ENCODE assay signal across 25 cellular contexts in the genomic region with DNA sequence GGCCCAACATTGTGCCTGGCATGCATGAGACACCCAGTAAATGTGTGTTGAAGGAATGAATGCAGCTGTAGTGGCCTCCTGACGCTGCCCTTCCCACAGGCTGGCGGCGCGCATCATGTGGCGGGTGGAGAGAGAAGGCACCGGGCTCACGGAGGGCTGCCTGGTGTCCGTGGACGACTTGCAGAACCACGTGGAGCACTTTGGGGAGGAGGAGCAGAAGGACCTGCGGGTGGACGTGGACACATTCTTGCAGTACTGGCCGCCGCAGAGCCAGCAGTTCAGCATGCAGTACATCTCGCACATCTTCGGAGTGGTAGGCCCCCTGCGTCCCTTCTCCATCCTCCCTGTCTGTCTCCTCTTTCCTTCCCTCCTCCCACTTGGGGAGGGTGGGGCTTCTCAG. TPM values are rescaled to one million over a fixed set of nuclear protein-coding genes. Genes with fewer than 3 reads are reported as not detected.
A peak's percentile ranks its signal among the peaks of the same experiment; 100 is the strongest.
DNase-seq lines count a peak whose midpoint lies in the region; ATAC-seq, FAIRE-seq and TF ChIP-seq lines count a peak whose summit lies in the region.
"Had no signal": no experiment of that assay in that cellular context is flagged by ENCODE, and none has a peak within 500 bp of the region (broad histone marks: within the 10 kb centered on the region; RNA-seq: fewer than 3 reads in every experiment).

No MANE protein-coding gene starts in this region.

- no peak overlapping the region for H3K4me2 ChIP-seq in HepG2 (ENCODE audit: low read depth, low read length)
- H3K4me2 ChIP-seq: A549; BLaER1 treated with 17β-estradiol and CSF1 and Interleukin-3, amounts not matched to agents 10 nM and 100 nM had no signal

- in situ Hi-C loops in HepG2 (cut with HindIII; ENCODE audit: extremely low pct_ligation_motif_present, low pct_unique_long_range_greater_than_20kb): no loop called here

- no peak for TF ChIP-seq CTCF in HepG2 (CRISPR knock-in tag; IDR thresholded peaks at IDR 0.05)
- TF ChIP-seq CTCF in right lobe of liver (IDR thresholded peaks at IDR 0.05): no peak
- TF ChIP-seq CTCF in neural crest cell (conservative IDR thresholded peaks at IDR 0.05): no peak

- no peak overlapping the region for H2AFZ ChIP-seq in HepG2 (ENCODE audit: low read length)
- H2AFZ ChIP-seq: GM23248 had no signal

- no peak for DNase-seq in HepG2 (ENCODE audit: low spot score)
- no peak for DNase-seq in right lobe of liver
- DNase-seq in neural crest cell (ENCODE audit: low read depth, low spot score): no peak
- DNase-seq in NCI-H2029 (lab: John Stamatoyannopoulos, UW): no peak
- no peak for DNase-seq in SIG-M5 treated with dmso at 0.1 percent for 504 hours (lab: John Stamatoyannopoulos, UW; ENCODE audit: unreplicated experiment)
- DNase-seq: 8988T; ACHN; AML-193; BE2C; CD4-positive, alpha-beta T cell; CD8-positive, alpha-beta memory T cell; DMS 273 treated with DMSO at 0.1 percent for 48 hours; DMS79; EL; GDM1; GM23248; H9 had no signal

- H3K9me3 Mint-ChIP-seq in neural crest cell: no peaks in the 10 kb centered on the region
- H3K9me3 Mint-ChIP-seq: CD4-positive, alpha-beta T cell; CD8-positive, alpha-beta memory T cell; H9 had no signal

- no peaks in the 10 kb centered on the region for H4K20me1 ChIP-seq in HepG2 (ENCODE audit: insufficient read depth, low read length)
- H4K20me1 ChIP-seq: BLaER1 treated with 17β-estradiol and CSF1 and Interleukin-3, amounts not matched to agents 10 nM and 100 nM had no signal

- H3K4me1 ChIP-seq in HepG2 (ENCODE audit: insufficient read depth, low read length) (peaks cover 5% of the 10 kb centered on the region), right lobe of liver (no peaks in the 10 kb centered on the region)
- H3K4me1 ChIP-seq: A549, BE2C had no signal

- H3K4me1 Mint-ChIP-seq in neural crest cell: peaks cover 30% of the 10 kb centered on the region

- TF ChIP-seq POLR2A in HepG2 (IDR thresholded peaks at IDR 0.05; ENCODE audit: insufficient read depth in 1 of 2, low read depth in 2 of 2, low read length in 2 of 2) (no peak), right lobe of liver (IDR thresholded peaks at IDR 0.05) (no peak)

- H3K27me3 ChIP-seq in HepG2 (ENCODE audit: control insufficient read depth in 1 of 2, insufficient read depth in 2 of 2, low read length in 2 of 2) (peaks cover 0 to 16% of the 10 kb centered on the region in 2 experiments; a peak in 2 of 5 replicates), right lobe of liver (no peaks in the 10 kb centered on the region)
- H3K27me3 ChIP-seq: BE2C; BLaER1 treated with 17β-estradiol and CSF1 and Interleukin-3, amounts not matched to agents 10 nM and 100 nM had no signal

- intact Hi-C loops in HepG2 (cut with micrococcal nuclease; ENCODE audit: unreplicated experiment) (no loop called here), right lobe of liver (cut with DNase I) (no loop called here)

- H3K36me3 ChIP-seq in HepG2 (replicated peaks in 1 of 2; ENCODE audit: control insufficient read depth in 1 of 2, insufficient read depth in 2 of 2, low read length in 2 of 2) (no peaks in the 10 kb centered on the region), right lobe of liver (no peaks in the 10 kb centered on the region)
- H3K36me3 ChIP-seq: BE2C; BLaER1 treated with 17β-estradiol and CSF1 and Interleukin-3, amounts not matched to agents 10 nM and 100 nM had no signal

- H3K4me3 ChIP-seq in HepG2 (replicated peaks in 1 of 3; ENCODE audit: insufficient read depth in 1 of 3, low read depth in 2 of 3, low read length in 3 of 3) (no peak overlapping the region), right lobe of liver (no peak overlapping the region)
- H3K4me3 ChIP-seq: A549; BLaER1 treated with 17β-estradiol and CSF1 and Interleukin-3, amounts not matched to agents 10 nM and 100 nM; GM12878; GM23248 had no signal

- POLR2A ChIA-PET in HepG2 (lab: Yijun Ruan, JAX): no interaction called here

- H3K27ac ChIP-seq in HepG2 (ENCODE audit: extremely low read length, insufficient read depth, low read length) (no peak overlapping the region), right lobe of liver (no peak overlapping the region)
- H3K27ac ChIP-seq: A549; BLaER1 treated with 17β-estradiol and CSF1 and Interleukin-3, amounts not matched to agents 10 nM and 100 nM; GM23248 had no signal

- H3K4me3 Mint-ChIP-seq in neural crest cell: no peak overlapping the region
- H3K4me3 Mint-ChIP-seq: CD14-positive monocyte; CD4-positive, alpha-beta T cell; CD8-positive, alpha-beta memory T cell; H9 had no signal

- ATAC-seq in HepG2: no peak
- no peak for ATAC-seq in right lobe of liver
- ATAC-seq: A549, GM12878, HCT116 had no signal

- WGBS in HepG2 (ENCODE audit: low lambda C conversion rate): 56% methylated on average over 16 of the region's 17 CpGs
- 97% methylated on average over 7 of the region's 17 CpGs for WGBS in right lobe of liver (ENCODE audit: insufficient coverage, low coverage, low lambda C conversion rate, missing lambda C conversion rate)

- no TSS peak for BruUV-seq in HepG2 (replicated peaks; lab: Mats Ljungman, UMichigan)

- no peak overlapping the region for H3K9ac ChIP-seq in HepG2 (ENCODE audit: insufficient read depth, low read depth, low read length)
- H3K9ac ChIP-seq: BLaER1 treated with 17β-estradiol and CSF1 and Interleukin-3, amounts not matched to agents 10 nM and 100 nM; GM23248 had no signal

- TF ChIP-seq EP300 in HepG2 (IDR thresholded peaks at IDR 0.05; ENCODE audit: low read depth in 2 of 2, low read length in 2 of 2) (no peak), HepG2 (CRISPR knock-in tag; IDR thresholded peaks at IDR 0.05; ENCODE audit: borderline replicate concordance) (no peak)

- TF ChIP-seq RAD21 in HepG2 (CRISPR knock-in tag; IDR thresholded peaks at IDR 0.05): no peak

- no peaks in the 10 kb centered on the region for H3K36me3 Mint-ChIP-seq in neural crest cell (ENCODE audit: low read depth)
- H3K36me3 Mint-ChIP-seq: CD14-positive monocyte; CD8-positive, alpha-beta memory T cell had no signal

- H3K27ac Mint-ChIP-seq in neural crest cell (ENCODE audit: unreplicated experiment): peak overlapping the region; percentile 62
- H3K27ac Mint-ChIP-seq: CD4-positive, alpha-beta T cell; CD8-positive, alpha-beta memory T cell had no signal

- H3K79me2 ChIP-seq in HepG2 (ENCODE audit: insufficient read depth, low read length): no peaks in the 10 kb centered on the region

- no peaks in the 10 kb centered on the region for H3K9me3 ChIP-seq in HepG2 (ENCODE audit: low read length)
- no peaks in the 10 kb centered on the region for H3K9me3 ChIP-seq in right lobe of liver
- H3K9me3 ChIP-seq: A549; BE2C; BLaER1 treated with 17β-estradiol and CSF1 and Interleukin-3, amounts not matched to agents 10 nM and 100 nM had no signal

- no peak for FAIRE-seq in HepG2 (lab: Jason Lieb, UNC)
- FAIRE-seq: A549, D721Med, GM12878, GM19239 had no signal

- CTCF ChIA-PET in HepG2 (lab: Yijun Ruan, JAX; ENCODE audit: low intra/inter-chr PET ratio, low total read pairs): no interaction called here

- no peaks in the 10 kb centered on the region for H3K27me3 Mint-ChIP-seq in neural crest cell (ENCODE audit: low read depth)
- H3K27me3 Mint-ChIP-seq: CD4-positive, alpha-beta T cell had no signal

RNA-seq across cellular contexts. Expression of a gene that starts 20.1 kb away (rescaled TPM):
- total RNA-seq in HepG2 (2016; rRNA removed; fragmentation: Illumina TruSeq; extraction: Trizol): not detected in 2 replicates
- total RNA-seq in HepG2 (2016; cell fraction: cytosol; rRNA removed; fragmentation: Illumina TruSeq; extraction: Trizol; ENCODE audit: low read depth): not detected in 2 replicates
- not detected in 2 replicates for total RNA-seq in HepG2 (2016; cell fraction: insoluble cytoplasmic fraction; rRNA removed; fragmentation: Illumina TruSeq; extraction: Trizol)
- not detected in 2 replicates for total RNA-seq in HepG2 (2016; cell fraction: membrane; rRNA removed; fragmentation: Illumina TruSeq; extraction: Trizol)
- not detected in 2 replicates for total RNA-seq in HepG2 (2016; cell fraction: nucleus; rRNA removed; fragmentation: Illumina TruSeq; extraction: Trizol)
- polyA plus RNA-seq in HepG2 (2011; rRNA removed): not detected in 2 replicates
- polyA plus RNA-seq in HepG2 (2011; cell fraction: cytosol; rRNA removed): not detected in 2 replicates
- not detected in 2 replicates for polyA plus RNA-seq in HepG2 (2011; cell fraction: nucleus; rRNA removed)
- polyA plus RNA-seq in HepG2 (2012): not detected in 2 replicates
- not detected in 2 replicates for polyA plus RNA-seq in HepG2 (2016; cell fraction: cytosol; fragmentation: Illumina TruSeq; extraction: Trizol; ENCODE audit: low read depth)
- not detected in 2 replicates for polyA plus RNA-seq in HepG2 (2016; cell fraction: insoluble cytoplasmic fraction; fragmentation: Illumina TruSeq; extraction: Trizol; ENCODE audit: low read depth)
- polyA plus RNA-seq in HepG2 (2016; cell fraction: membrane; fragmentation: Illumina TruSeq; extraction: Trizol; ENCODE audit: low read depth): not detected in 2 replicates
- polyA plus RNA-seq in HepG2 (2016; cell fraction: nucleus; fragmentation: Illumina TruSeq; extraction: Trizol; ENCODE audit: insufficient read depth, low read depth): not detected in 2 replicates
- polyA minus RNA-seq in HepG2 (2011; rRNA and poly(A)+ RNA removed; ENCODE audit: low replicate concordance): not detected in 2 replicates
- polyA minus RNA-seq in HepG2 (2011; cell fraction: cytosol; rRNA and poly(A)+ RNA removed): not detected in 2 replicates
- polyA minus RNA-seq in HepG2 (2011; cell fraction: nucleus; rRNA and poly(A)+ RNA removed): not detected in 2 replicates
- not detected for total RNA-seq in right lobe of liver
- total RNA-seq in neural crest cell: not detected in 2 replicates
- total RNA-seq: CD4-positive, alpha-beta T cell; CD8-positive, alpha-beta memory T cell; GM12878; GM23248; H4; H9 had no signal
- polyA plus RNA-seq: A549; CD14-positive monocyte; CD8-positive, alpha-beta memory T cell; GM23248 had no signal

RNA-seq across cellular contexts. Expression of a gene that starts 32.2 kb away (rescaled TPM):
- total RNA-seq in HepG2 (2016; rRNA removed; fragmentation: Illumina TruSeq; extraction: Trizol): 6.5 and 10.0 TPM in 2 replicates
- total RNA-seq in HepG2 (2016; cell fraction: cytosol; rRNA removed; fragmentation: Illumina TruSeq; extraction: Trizol; ENCODE audit: low read depth): 3.4 and 3.8 TPM in 2 replicates
- total RNA-seq in HepG2 (2016; cell fraction: insoluble cytoplasmic fraction; rRNA removed; fragmentation: Illumina TruSeq; extraction: Trizol): 7.2 and 9.3 TPM in 2 replicates
- 8.5 and 9.0 TPM in 2 replicates for total RNA-seq in HepG2 (2016; cell fraction: membrane; rRNA removed; fragmentation: Illumina TruSeq; extraction: Trizol)
- total RNA-seq in HepG2 (2016; cell fraction: nucleus; rRNA removed; fragmentation: Illumina TruSeq; extraction: Trizol): 4.0 and 4.4 TPM in 2 replicates
- 5.3 and 7.7 TPM in 2 replicates for polyA plus RNA-seq in HepG2 (2011; rRNA removed)
- polyA plus RNA-seq in HepG2 (2011; cell fraction: cytosol; rRNA removed): 2.4 and 3.9 TPM in 2 replicates
- polyA plus RNA-seq in HepG2 (2011; cell fraction: nucleus; rRNA removed): 1.0 and 2.0 TPM in 2 replicates
- 5.8 and 7.1 TPM in 2 replicates for polyA plus RNA-seq in HepG2 (2012)
- 4.2 and 4.5 TPM in 2 replicates for polyA plus RNA-seq in HepG2 (2016; cell fraction: cytosol; fragmentation: Illumina TruSeq; extraction: Trizol; ENCODE audit: low read depth)
- polyA plus RNA-seq in HepG2 (2016; cell fraction: insoluble cytoplasmic fraction; fragmentation: Illumina TruSeq; extraction: Trizol; ENCODE audit: low read depth): 10.6 and 10.9 TPM in 2 replicates
- 7.2 and 7.3 TPM in 2 replicates for polyA plus RNA-seq in HepG2 (2016; cell fraction: membrane; fragmentation: Illumina TruSeq; extraction: Trizol; ENCODE audit: low read depth)
- polyA plus RNA-seq in HepG2 (2016; cell fraction: nucleus; fragmentation: Illumina TruSeq; extraction: Trizol; ENCODE audit: insufficient read depth, low read depth): 7.5 and 7.9 TPM in 2 replicates
- 0.80 and 1.4 TPM in 2 replicates for polyA minus RNA-seq in HepG2 (2011; rRNA and poly(A)+ RNA removed; ENCODE audit: low replicate concordance)
- polyA minus RNA-seq in HepG2 (2011; cell fraction: cytosol; rRNA and poly(A)+ RNA removed): 2.3 and 2.6 TPM in 2 replicates
- polyA minus RNA-seq in HepG2 (2011; cell fraction: nucleus; rRNA and poly(A)+ RNA removed): 2.2 and 2.4 TPM in 2 replicates
- total RNA-seq in right lobe of liver: 10 to 100 TPM in 5 of 6 experiments, 1 to 10 TPM in 1; 9.3 to 17.1 (median 11.5) TPM
- total RNA-seq in neural crest cell: 15.5 and 16.5 TPM in 2 replicates

RNA-seq across cellular contexts. Expression of a gene that starts 40.1 kb away (rescaled TPM):
- 644 and 930 TPM in 2 replicates for total RNA-seq in HepG2 (2016; rRNA removed; fragmentation: Illumina TruSeq; extraction: Trizol)
- 281 and 361 TPM in 2 replicates for total RNA-seq in HepG2 (2016; cell fraction: cytosol; rRNA removed; fragmentation: Illumina TruSeq; extraction: Trizol; ENCODE audit: low read depth)
- total RNA-seq in HepG2 (2016; cell fraction: insoluble cytoplasmic fraction; rRNA removed; fragmentation: Illumina TruSeq; extraction: Trizol): 658 and 997 TPM in 2 replicates
- 241 and 301 TPM in 2 replicates for total RNA-seq in HepG2 (2016; cell fraction: membrane; rRNA removed; fragmentation: Illumina TruSeq; extraction: Trizol)
- 195 and 218 TPM in 2 replicates for total RNA-seq in HepG2 (2016; cell fraction: nucleus; rRNA removed; fragmentation: Illumina TruSeq; extraction: Trizol)
- 1,478 and 1,608 TPM in 2 replicates for polyA plus RNA-seq in HepG2 (2011; rRNA removed)
- 1,357 and 2,069 TPM in 2 replicates for polyA plus RNA-seq in HepG2 (2011; cell fraction: cytosol; rRNA removed)
- polyA plus RNA-seq in HepG2 (2011; cell fraction: nucleus; rRNA removed): 273 and 414 TPM in 2 replicates
- 2,038 and 4,995 TPM in 2 replicates for polyA plus RNA-seq in HepG2 (2012)
- polyA plus RNA-seq in HepG2 (2016; cell fraction: cytosol; fragmentation: Illumina TruSeq; extraction: Trizol; ENCODE audit: low read depth): 515 and 788 TPM in 2 replicates
- polyA plus RNA-seq in HepG2 (2016; cell fraction: insoluble cytoplasmic fraction; fragmentation: Illumina TruSeq; extraction: Trizol; ENCODE audit: low read depth): 1,913 and 2,232 TPM in 2 replicates
- polyA plus RNA-seq in HepG2 (2016; cell fraction: membrane; fragmentation: Illumina TruSeq; extraction: Trizol; ENCODE audit: low read depth): 370 and 531 TPM in 2 replicates
- polyA plus RNA-seq in HepG2 (2016; cell fraction: nucleus; fragmentation: Illumina TruSeq; extraction: Trizol; ENCODE audit: insufficient read depth, low read depth): 669 and 685 TPM in 2 replicates
- polyA minus RNA-seq in HepG2 (2011; rRNA and poly(A)+ RNA removed; ENCODE audit: low replicate concordance): 148 TPM in 1 of 2 replicates, not detected in the other
- 423 and 495 TPM in 2 replicates for polyA minus RNA-seq in HepG2 (2011; cell fraction: cytosol; rRNA and poly(A)+ RNA removed)
- polyA minus RNA-seq in HepG2 (2011; cell fraction: nucleus; rRNA and poly(A)+ RNA removed): 182 and 351 TPM in 2 replicates
- 1,000 to 10,000 TPM in 3 of 6 experiments, 100 to 1,000 TPM in 3; 326 to 1,933 (median 908) TPM for total RNA-seq in right lobe of liver
- total RNA-seq in neural crest cell: not detected in 2 replicates
- total RNA-seq: CD4-positive, alpha-beta T cell; CD8-positive, alpha-beta memory T cell; GM12878; GM23248; H4; H9 had no signal
- polyA plus RNA-seq: A549; CD14-positive monocyte; CD8-positive, alpha-beta memory T cell; GM12878; GM23248 had no signal

Comparison
In these comparisons a context has a peak if more than half of its experiments do, and no peak if none do; other contexts are left out.
1. RNA of a gene that starts 40.1 kb away (total RNA-seq): 326 to 1,933 TPM in right lobe of liver and 195 to 997 TPM in HepG2; not detected in neural crest cell; every median in the first group is over 100 times any median in the second.